4 cellular contexts compared by ENCODE assay signal in genomic region chr19:23049256-23049655, GRCh38. TPM values are rescaled to one million over a fixed set of nuclear protein-coding genes. Genes with fewer than 3 reads are reported as not detected.
"Had no signal": no experiment of that assay in that cellular context is flagged by ENCODE, and none has a peak within 500 bp of the region (broad histone marks: within the 10 kb centered on the region; RNA-seq: fewer than 3 reads in every experiment).

No MANE protein-coding gene starts in this region.

- H3K4me3 ChIP-seq: GM12878 had no signal

- DNase-seq: GDM1, GF-D8 had no signal

- ATAC-seq: GM12878 had no signal

RNA-seq across cellular contexts. Expression of gene ZNF728, which starts 46.3 kb away (rescaled TPM):
- total RNA-seq: G401, GM12878 had no signal
- polyA plus RNA-seq: GM12878 had no signal
